Comparison of ENCODE assay signal across 21 cellular contexts in genomic region chr11:93221539-93221938, GRCh38. TPM values are rescaled to one million over a fixed set of nuclear protein-coding genes. Genes with fewer than 3 reads are reported as not detected.
DNase-seq lines count a peak whose midpoint lies in the region; ATAC-seq, FAIRE-seq and TF ChIP-seq lines count a peak whose summit lies in the region.
"Had no signal": no experiment of that assay in that cellular context is flagged by ENCODE, and none has a peak within 500 bp of the region (broad histone marks: within the 10 kb centered on the region; RNA-seq: fewer than 3 reads in every experiment).

No MANE protein-coding gene starts in this region.

- H3K9me3 ChIP-seq in hepatocyte (ENCODE audit: low read depth), result no peaks in the 10 kb centered on the region
- H3K9me3 ChIP-seq: pancreas had no signal

- peaks cover 4% of the 10 kb centered on the region for H3K4me1 ChIP-seq in hepatocyte (ENCODE audit: insufficient read depth)

- H3K4me2 ChIP-seq in hepatocyte, result no peak overlapping the region

- no peaks in the 10 kb centered on the region for H3K79me2 ChIP-seq in hepatocyte

- ATAC-seq in HG02623 (IDR thresholded peaks at IDR 0.05; ENCODE audit: unreplicated experiment) (no peak), GM18520 (IDR thresholded peaks at IDR 0.05; ENCODE audit: unreplicated experiment) (no peak)
- ATAC-seq: HepG2, natural killer cell, Panc1, pancreas, sciatic nerve had no signal

- H2AFZ ChIP-seq in hepatocyte, result no peak overlapping the region

- no peaks in the 10 kb centered on the region for H4K20me1 ChIP-seq in hepatocyte (ENCODE audit: insufficient read depth, poor library complexity, severe bottlenecking)

- TF ChIP-seq POLR2A in GM12892 (IDR thresholded peaks at IDR 0.05; ENCODE audit: low read depth, low read length), result no peak

- H3K4me3 ChIP-seq in hepatocyte, result no peak overlapping the region
- H3K4me3 ChIP-seq: pancreas, SK-N-MC had no signal

- WGBS in hepatocyte (ENCODE audit: low lambda C conversion rate, missing lambda C conversion rate), result 68% methylated on average over 4 of the region's 4 CpGs

- no peaks in the 10 kb centered on the region for H3K9me2 ChIP-seq in hepatocyte (replicated peaks; ENCODE audit: insufficient read depth)

- no peak for FAIRE-seq in GM12892 (lab: Jason Lieb, UNC)
- FAIRE-seq: endometrium, HepG2, pancreas had no signal

- H3K27me3 ChIP-seq in hepatocyte, result no peaks in the 10 kb centered on the region
- H3K27me3 ChIP-seq: pancreas had no signal

- H3K36me3 ChIP-seq in hepatocyte (replicated peaks; ENCODE audit: insufficient read depth, low read depth), result no peaks in the 10 kb centered on the region
- H3K36me3 ChIP-seq: pancreas, WERI-Rb-1 had no signal

- DNase-seq in DMS53 (lab: John Stamatoyannopoulos, UW) (peak; percentile 98), NCI-H1436 (lab: John Stamatoyannopoulos, UW) (peak; percentile 87), NCI-H345 (lab: John Stamatoyannopoulos, UW) (peak; percentile 95), hepatocyte (ENCODE audit: low spot score) (peak; percentile 11), NCI-H524 (lab: John Stamatoyannopoulos, UW) (no peak), GM12892 (ENCODE audit: insufficient read length) (no peak)
- DNase-seq: activated CD4-positive, alpha-beta T cell treated with anti-CD3 and anti-CD28 coated beads, Interleukin-2, amount 50 U/mL, for 1 hour; activated CD8-positive, alpha-beta memory T cell treated with anti-CD3 and anti-CD28 coated beads, Interleukin-2, amount 50 U/mL, for 4 hours; cortex of kidney; natural killer cell; NCI-H2171; NK-92 treated with Interleukin-12 subunit alpha and Interleukin-12 subunit beta, amount 100 ng/mL, for 24 hours; pancreas; WERI-Rb-1 had no signal

- no peak for TF ChIP-seq CTCF in hepatocyte (IDR thresholded peaks at IDR 0.05; ENCODE audit: poor library complexity)

- no peak overlapping the region for H3K27ac ChIP-seq in hepatocyte
- H3K27ac ChIP-seq: pancreas, SK-N-MC, WERI-Rb-1 had no signal

RNA-seq across cellular contexts. Expression of gene SLC36A4, which starts 23.7 kb away (rescaled TPM):
- total RNA-seq in hepatocyte, result 16.6 and 18.4 TPM in 2 replicates
- 17.6 and 27.1 TPM in 2 replicates for polyA plus RNA-seq in hepatocyte
- 7.9 TPM for polyA plus RNA-seq in GM12892 (2012; ENCODE audit: missing spikeins)

Comparison
In these comparisons a context has a peak if more than half of its experiments do, and no peak if none do; other contexts are left out.
1. DNase-seq: peak in DMS53 (single experiment), NCI-H1436 (single experiment), NCI-H345 (single experiment) and hepatocyte (single experiment); none in NCI-H524 (0 of 2) and GM12892 (single experiment).